In the genomic region with DNA sequence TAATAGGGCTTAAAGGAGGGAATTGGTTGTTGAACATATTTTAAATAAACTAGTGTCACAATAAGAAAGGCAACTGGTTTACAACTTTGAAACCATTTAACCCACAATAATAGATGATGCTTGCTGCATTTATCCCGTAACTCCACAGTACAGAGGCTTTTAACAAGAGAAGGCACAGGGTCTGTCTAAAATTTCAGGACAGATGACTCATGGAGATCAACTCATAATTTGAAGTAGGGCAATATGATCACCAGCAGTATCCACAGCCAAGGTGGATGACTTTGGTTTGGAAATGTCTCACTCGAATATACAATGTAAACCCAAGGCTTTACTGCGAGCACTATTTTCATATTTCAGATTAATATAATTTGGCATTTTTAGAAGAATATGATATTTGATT, we compare ENCODE assay signal across 31 cellular contexts.
"Had no signal": no experiment of that assay in that cellular context is flagged by ENCODE, and none has a peak within 500 bp of the region (broad histone marks: within the 10 kb centered on the region; RNA-seq: fewer than 3 reads in every experiment).

No MANE protein-coding gene starts in this region.

- H3K27ac ChIP-seq: adrenal gland, body of pancreas, epithelial cell of prostate, esophagus squamous epithelium, foreskin keratinocyte, gastroesophageal sphincter, heart right ventricle had no signal

- FAIRE-seq: colon, endometrium, endothelial cell of umbilical vein had no signal

- H3K36me3 ChIP-seq: adrenal gland, esophagus squamous epithelium, gastroesophageal sphincter, heart right ventricle had no signal

- DNase-seq: activated CD4-positive, alpha-beta memory T cell treated with anti-CD3 and anti-CD28 coated beads for 36 hours; activated CD4-positive, alpha-beta T cell treated with anti-CD3 and anti-CD28 coated beads for 36 hours; activated CD4-positive, alpha-beta T cell treated with anti-CD3 and anti-CD28 coated beads, Interleukin-2, amount 10 ng/mL, durations not matched to agents 24 days and 14 days; activated CD4-positive, CD25-positive, alpha-beta regulatory T cell; activated CD4-positive, CD25-positive, alpha-beta regulatory T cell treated with anti-CD3 and anti-CD28 coated beads, Interleukin-2, amount 50 U/mL, for 72 hours; activated CD8-positive, alpha-beta memory T cell treated with anti-CD3 and anti-CD28 coated beads, Interleukin-2, amount 10 ng/mL, durations not matched to agents 7 days and 5 days; activated CD8-positive, alpha-beta memory T cell treated with anti-CD3 and anti-CD28 coated beads, Interleukin-2, amount 50 U/mL, for 4 hours; activated CD8-positive, alpha-beta T cell treated with anti-CD3 and anti-CD28 coated beads, Interleukin-2, amount 10 ng/mL, durations not matched to agents 7 days and 5 days; activated effector memory CD4-positive, alpha-beta T cell treated with anti-CD3 and anti-CD28 coated beads, Interleukin-2, amount 50 U/mL, for 16 hours; activated naive CD4-positive, alpha-beta T cell treated with anti-CD3 and anti-CD28 coated beads for 36 hours; activated naive CD8-positive, alpha-beta T cell treated with anti-CD3 and anti-CD28 coated beads for 36 hours; activated naive CD8-positive, alpha-beta T cell treated with anti-CD3 and anti-CD28 coated beads, Interleukin-2, amount 50 U/mL, for 24 hours; activated T-cell treated with anti-CD3 and anti-CD28 coated beads, Interleukin-2, amount 50 U/mL, for 1 hour; activated T-cell treated with anti-CD3 and anti-CD28 coated beads, Interleukin-2, amount 50 U/mL, for 48 hours; adrenal gland; amygdala; aorta; body of pancreas; caudate nucleus; cortex of kidney; dermis blood vessel endothelial cell; effector CD8-positive, alpha-beta T cell; esophagus squamous epithelium; foreskin keratinocyte; heart right ventricle; T-helper 2 cell had no signal

- H3K9me3 ChIP-seq: adrenal gland, body of pancreas, esophagus squamous epithelium, gastroesophageal sphincter, heart right ventricle had no signal

- ATAC-seq: activated CD4-positive, alpha-beta T cell treated with anti-CD3 and anti-CD28 coated beads for 36 hours; activated CD8-positive, alpha-beta memory T cell treated with anti-CD3 and anti-CD28 coated beads, Interleukin-2, amount 10 ng/mL, durations not matched to agents 7 days and 5 days; activated CD8-positive, alpha-beta T cell treated with anti-CD3 and anti-CD28 coated beads, Interleukin-2, amount 10 ng/mL, durations not matched to agents 7 days and 5 days; activated naive CD8-positive, alpha-beta T cell treated with anti-CD3 and anti-CD28 coated beads, Interleukin-2, amount 50 U/mL, for 24 hours; body of pancreas; foreskin keratinocyte; gastroesophageal sphincter; heart right ventricle had no signal

- H3K27me3 ChIP-seq: adrenal gland, body of pancreas, esophagus squamous epithelium, foreskin keratinocyte, gastroesophageal sphincter, heart right ventricle had no signal

- H3K4me3 ChIP-seq: adrenal gland, body of pancreas, esophagus squamous epithelium, gastroesophageal sphincter, heart right ventricle had no signal

- H3K4me1 ChIP-seq: body of pancreas, foreskin keratinocyte had no signal
